In genomic region chr19:41376241-41376997, GRCh38 we compare ENCODE assay signal across 8 cellular contexts. TPM values are rescaled to one million over a fixed set of nuclear protein-coding genes. Genes with fewer than 3 reads are reported as not detected.
DNase-seq lines count a peak whose midpoint lies in the region; ATAC-seq, FAIRE-seq and TF ChIP-seq lines count a peak whose summit lies in the region.

Gene TMEM91, plus strand, starts transcription at chr19:41376533. Its CDS starts 1,777 bp downstream, at chr19:41378310.

- no peak for DNase-seq in CD8-positive, alpha-beta memory T cell
- DNase-seq in NT2/D1 (ENCODE audit: low read depth, low spot score) (no peak), right lobe of liver (peak in 1 of 3 donors; percentile 48), thoracic aorta (ENCODE audit: low spot score) (no peak), GM10266 (ENCODE audit: extremely low spot score) (no peak), RCC 7860 (ENCODE audit: low spot score) (no peak), HK-2 (ENCODE audit: unreplicated experiment) (no peak)

- peaks cover 12 to 16% (median 13%) of the 10 kb centered on the region in 3 donors for H3K4me1 Mint-ChIP-seq in CD8-positive, alpha-beta memory T cell

- H3K27ac ChIP-seq in CD8-positive, alpha-beta memory T cell (ENCODE audit: low read depth, low read length) = peak within 1 kb of the TSS; percentile 43
- H3K27ac ChIP-seq in cingulate gyrus (ENCODE audit: low read depth, low read length) (peak within 1 kb of the TSS; percentile 47), right lobe of liver (peak within 1 kb of the TSS; percentile 33 to 54 (median 44)), thoracic aorta (peak within 1 kb of the TSS; percentile 75 to 77)

- H3K4me3 ChIP-seq in CD8-positive, alpha-beta memory T cell (ENCODE audit: low read length) = peak within 1 kb of the TSS; percentile 59
- H3K4me3 ChIP-seq in NT2/D1 (ENCODE audit: insufficient read length, low read depth) (peak within 1 kb of the TSS; percentile 51), right lobe of liver (peak within 1 kb of the TSS; percentile 54 to 57 (median 56)), thoracic aorta (peak within 1 kb of the TSS; percentile 88)

- TF ChIP-seq CTCF in right lobe of liver (IDR thresholded peaks at IDR 0.05) (no peak), thoracic aorta (IDR thresholded peaks at IDR 0.05) (no peak), GM10266 (IDR thresholded peaks at IDR 0.05; ENCODE audit: control insufficient read depth, insufficient read depth, low read depth, missing control alignments) (no peak)

- H3K4me1 ChIP-seq in CD8-positive, alpha-beta memory T cell (ENCODE audit: insufficient read depth, low read length) = peaks cover 10% of the 10 kb centered on the region
- H3K4me1 ChIP-seq in NT2/D1 (ENCODE audit: insufficient read depth, insufficient read length) (peaks cover 3% of the 10 kb centered on the region), right lobe of liver (peaks cover 0 to 12% (median 3%) of the 10 kb centered on the region in 4 donors), thoracic aorta (ENCODE audit: control insufficient read depth in 1 of 2, low read depth in 2 of 2) (peaks cover 19 to 22% of the 10 kb centered on the region in 2 donors)

- WGBS in right lobe of liver (ENCODE audit: insufficient coverage, low coverage, low lambda C conversion rate, missing lambda C conversion rate) = 3% methylated on average over 15 of the region's 47 CpGs

- H3K27me3 Mint-ChIP-seq in CD8-positive, alpha-beta memory T cell = no peaks in the 10 kb centered on the region

- peaks cover 0 to 3% (median 2%) of the 10 kb centered on the region in 3 donors for H3K36me3 Mint-ChIP-seq in CD8-positive, alpha-beta memory T cell

- peak within 1 kb of the TSS in 6 of 8 donors; percentile 8 to 90 (median 80) for H3K27ac Mint-ChIP-seq in CD8-positive, alpha-beta memory T cell

- CTCF ChIA-PET in CD8-positive, alpha-beta memory T cell (lab: Charles Lee) = no interaction called here

- POLR2A ChIA-PET in CD8-positive, alpha-beta memory T cell (lab: Charles Lee) = no interaction called here

- no peak for FAIRE-seq in RCC 7860 (lab: Jason Lieb, UNC)

- no peaks in the 10 kb centered on the region for H3K9me3 ChIP-seq in CD8-positive, alpha-beta memory T cell (ENCODE audit: low read length)
- no peaks in the 10 kb centered on the region for H3K9me3 ChIP-seq in NT2/D1 (ENCODE audit: insufficient read depth, low read length)
- H3K9me3 ChIP-seq in right lobe of liver = no peaks in the 10 kb centered on the region
- no peaks in the 10 kb centered on the region for H3K9me3 ChIP-seq in thoracic aorta

- intact Hi-C loops in right lobe of liver (cut with DNase I) = no loop called here

- H3K36me3 ChIP-seq in CD8-positive, alpha-beta memory T cell (ENCODE audit: insufficient read depth, low read length) = no peaks in the 10 kb centered on the region
- H3K36me3 ChIP-seq in NT2/D1 (ENCODE audit: insufficient read depth, insufficient read length, low read length) (peaks cover 4% of the 10 kb centered on the region), right lobe of liver (no peaks in the 10 kb centered on the region), thoracic aorta (no peaks in the 10 kb centered on the region)

- H3K4me3 Mint-ChIP-seq in CD8-positive, alpha-beta memory T cell = peak within 1 kb of the TSS; percentile 69 to 90 (median 79)

- no peak for TF ChIP-seq POLR2A in right lobe of liver (IDR thresholded peaks at IDR 0.05)

- no peaks in the 10 kb centered on the region for H3K9me3 Mint-ChIP-seq in CD8-positive, alpha-beta memory T cell

- peak; percentile 62 to 69 (median 66) for ATAC-seq in right lobe of liver
- ATAC-seq in thoracic aorta (ENCODE audit: insufficient number of reproducible peaks, low FRiP score, low read depth) = no peak

- H3K27me3 ChIP-seq in CD8-positive, alpha-beta memory T cell (ENCODE audit: insufficient read depth, low read length, poor library complexity, severe bottlenecking) = no peaks in the 10 kb centered on the region
- H3K27me3 ChIP-seq in NT2/D1 (ENCODE audit: insufficient read depth, insufficient read length) (no peaks in the 10 kb centered on the region), right lobe of liver (no peaks in the 10 kb centered on the region), thoracic aorta (replicated peaks; ENCODE audit: insufficient read depth) (no peaks in the 10 kb centered on the region)

- peak within 1 kb of the TSS; percentile 58 for H3K9ac ChIP-seq in NT2/D1 (ENCODE audit: insufficient read length, low read depth)

RNA-seq across cellular contexts. Expression of gene TMEM91, which starts in this region (rescaled TPM):
- total RNA-seq in CD8-positive, alpha-beta memory T cell = 1 to 10 TPM; 2.6 to 3.8 TPM
- polyA plus RNA-seq in CD8-positive, alpha-beta memory T cell = 3.7 TPM
- total RNA-seq in right lobe of liver (1 to 10 TPM; 1.8 to 4.1 (median 3.0) TPM), thoracic aorta (10 to 100 TPM; 20.0 to 44.0 TPM)

Comparison
In these comparisons a context has a peak if more than half of its experiments do, and no peak if none do; other contexts are left out.
1. RNA of gene TMEM91 (total RNA-seq): 20.0 to 44.0 TPM in thoracic aorta; 2.6 to 3.8 TPM in CD8-positive, alpha-beta memory T cell and 1.8 to 4.1 TPM in right lobe of liver; every median in the first group is over 4 times any median in the second.
2. Peak in every context shown above with its lines, with median percentiles within 50 percentile points of each other: H3K27ac ChIP-seq and H3K4me3 ChIP-seq.